Comparison of ENCODE assay signal across 20 cellular contexts in genomic region chr2:172107690-172108586, GRCh38. TPM values are rescaled to one million over a fixed set of nuclear protein-coding genes. Genes with fewer than 3 reads are reported as not detected.
A peak's percentile ranks its signal among the peaks of the same experiment; 100 is the strongest.
DNase-seq lines count a peak whose midpoint lies in the region; ATAC-seq and TF ChIP-seq lines count a peak whose summit lies in the region.
"Had no signal": no experiment of that assay in that cellular context is flagged by ENCODE, and none has a peak within 500 bp of the region (broad histone marks: within the 10 kb centered on the region; RNA-seq: fewer than 3 reads in every experiment).

No MANE protein-coding gene starts in this region.

- no peak overlapping the region for H3K27ac ChIP-seq in CD4-positive, CD25-positive, alpha-beta regulatory T cell (ENCODE audit: insufficient read depth, low read length, poor library complexity, severe bottlenecking)
- H3K27ac ChIP-seq: BLaER1, cardiac muscle cell, prostate gland had no signal

- TF ChIP-seq CTCF in brain (conservative IDR thresholded peaks at IDR 0.05), result no peak

- H3K4me1 ChIP-seq in CD4-positive, CD25-positive, alpha-beta regulatory T cell (ENCODE audit: control insufficient read depth, insufficient read depth, low read length, poor library complexity, severe bottlenecking), result peaks cover 31% of the 10 kb centered on the region
- H3K4me1 ChIP-seq: prostate gland had no signal

- H3K36me3 Mint-ChIP-seq in CD4-positive, CD25-positive, alpha-beta regulatory T cell, result peaks cover 6% of the 10 kb centered on the region
- H3K36me3 Mint-ChIP-seq in brain, result no peaks in the 10 kb centered on the region
- H3K36me3 Mint-ChIP-seq in naive thymus-derived CD8-positive, alpha-beta T cell, result peaks cover 0 to 9% (median 4%) of the 10 kb centered on the region in 3 donors

- peak; percentile 6 for DNase-seq in 8988T
- DNase-seq in CD4-positive, CD25-positive, alpha-beta regulatory T cell, result peak in 1 of 3 donors; percentile 10
- DNase-seq in naive thymus-derived CD8-positive, alpha-beta T cell, result peak in 2 of 10 donors; percentile 9 to 22
- no peak for DNase-seq in A172 (ENCODE audit: low spot score)
- no peak for DNase-seq in DMS153 treated with DMSO at 0.1 percent for 48 hours (lab: John Stamatoyannopoulos, UW; ENCODE audit: unreplicated experiment)
- DNase-seq: activated CD8-positive, alpha-beta T cell treated with anti-CD3 and anti-CD28 coated beads for 36 hours; activated naive CD4-positive, alpha-beta T cell; DMS53; effector CD4-positive, alpha-beta T cell; NCI-H187; NCI-H524 treated with DMSO at 0.1 percent for 48 hours; stimulated activated CD4-positive, alpha-beta T cell treated with anti-CD3 and anti-CD28 coated beads, Interleukin-12 subunit alpha, Interleukin-12 subunit beta, amount 100 ng/mL, for 4 hours had no signal

- no peak for ATAC-seq in CD4-positive, CD25-positive, alpha-beta regulatory T cell (ENCODE audit: low read depth in 2 of 2)
- no peak for ATAC-seq in naive thymus-derived CD8-positive, alpha-beta T cell
- no peak for ATAC-seq in HG03045 (IDR thresholded peaks at IDR 0.05; ENCODE audit: unreplicated experiment)
- ATAC-seq: activated CD8-positive, alpha-beta T cell treated with anti-CD3 and anti-CD28 coated beads for 36 hours; left lobe of liver had no signal

- peaks cover 0 to 9% (median 2%) of the 10 kb centered on the region in 7 donors for H3K9me3 Mint-ChIP-seq in CD4-positive, CD25-positive, alpha-beta regulatory T cell
- peaks cover 0 to 8% (median 5%) of the 10 kb centered on the region in 5 experiments for H3K9me3 Mint-ChIP-seq in brain
- H3K9me3 Mint-ChIP-seq in naive thymus-derived CD8-positive, alpha-beta T cell, result peaks cover 0 to 4% (median 0%) of the 10 kb centered on the region in 9 donors
- H3K9me3 Mint-ChIP-seq: activated CD8-positive, alpha-beta T cell treated with anti-CD3 and anti-CD28 coated beads for 36 hours had no signal

- H3K36me3 ChIP-seq in CD4-positive, CD25-positive, alpha-beta regulatory T cell (ENCODE audit: control insufficient read depth, insufficient read depth, low read length), result no peaks in the 10 kb centered on the region
- H3K36me3 ChIP-seq: BLaER1, cardiac muscle cell, prostate gland had no signal

- no peaks in the 10 kb centered on the region for H3K9me3 ChIP-seq in CD4-positive, CD25-positive, alpha-beta regulatory T cell (ENCODE audit: control insufficient read depth in 2 of 2, low read length in 2 of 2)
- H3K9me3 ChIP-seq: BLaER1, prostate gland had no signal

- H3K27me3 ChIP-seq in CD4-positive, CD25-positive, alpha-beta regulatory T cell (ENCODE audit: control insufficient read depth, insufficient read depth, low read length), result peaks cover 40% of the 10 kb centered on the region

- peaks cover 16 to 47% (median 30%) of the 10 kb centered on the region in 4 donors for H3K4me1 Mint-ChIP-seq in CD4-positive, CD25-positive, alpha-beta regulatory T cell
- peaks cover 30% of the 10 kb centered on the region for H3K4me1 Mint-ChIP-seq in brain
- H3K4me1 Mint-ChIP-seq in naive thymus-derived CD8-positive, alpha-beta T cell, result peaks cover 16 to 49% (median 40%) of the 10 kb centered on the region in 4 donors

- POLR2A ChIA-PET in naive thymus-derived CD8-positive, alpha-beta T cell (lab: Charles Lee), result interaction anchor here (0.7 to 2.3 kb wide), 2 partner anchors 23 to 387 kb away, joined by 5 to 6 read pairs; partner anchors contain the start of gene DLX1

- peaks cover 85% of the 10 kb centered on the region for H3K27me3 Mint-ChIP-seq in CD4-positive, CD25-positive, alpha-beta regulatory T cell
- H3K27me3 Mint-ChIP-seq in brain, result peaks cover 58% of the 10 kb centered on the region
- peaks cover 29 to 76% (median 67%) of the 10 kb centered on the region in 5 donors for H3K27me3 Mint-ChIP-seq in naive thymus-derived CD8-positive, alpha-beta T cell

- H3K4me3 ChIP-seq in CD4-positive, CD25-positive, alpha-beta regulatory T cell (ENCODE audit: low read depth, low read length), result no peak overlapping the region
- H3K4me3 ChIP-seq: BLaER1, cardiac muscle cell, prostate gland had no signal

- H3K27ac Mint-ChIP-seq in CD4-positive, CD25-positive, alpha-beta regulatory T cell, result no peak overlapping the region
- no peak overlapping the region for H3K27ac Mint-ChIP-seq in brain
- H3K27ac Mint-ChIP-seq in naive thymus-derived CD8-positive, alpha-beta T cell, result peak overlapping the region in 2 of 10 donors; percentile 49 to 61
- H3K27ac Mint-ChIP-seq: activated CD8-positive, alpha-beta T cell treated with anti-CD3 and anti-CD28 coated beads for 36 hours had no signal

- H3K4me3 Mint-ChIP-seq in CD4-positive, CD25-positive, alpha-beta regulatory T cell, result peak overlapping the region; percentile 12 to 74 (median 36)
- peak overlapping the region in 4 of 5 experiments; percentile 20 to 58 (median 34) for H3K4me3 Mint-ChIP-seq in brain
- H3K4me3 Mint-ChIP-seq in naive thymus-derived CD8-positive, alpha-beta T cell, result peak overlapping the region in 7 of 10 donors; percentile 15 to 63 (median 40)
- H3K4me3 Mint-ChIP-seq: activated CD8-positive, alpha-beta T cell treated with anti-CD3 and anti-CD28 coated beads for 36 hours had no signal

RNA-seq across cellular contexts. Expression of gene DLX2, which starts 5.2 kb away (rescaled TPM):
- 0.47 TPM for total RNA-seq in CD4-positive, CD25-positive, alpha-beta regulatory T cell
- not detected for polyA plus RNA-seq in CD4-positive, CD25-positive, alpha-beta regulatory T cell
- 0.17 TPM for polyA plus RNA-seq in brain (ENCODE audit: insufficient read depth, low read depth, low replicate concordance)
- total RNA-seq in naive thymus-derived CD8-positive, alpha-beta T cell, result not detected
- not detected for polyA plus RNA-seq in naive thymus-derived CD8-positive, alpha-beta T cell
- total RNA-seq in A172 (2014; rRNA removed; shearing (Covaris generic)), result 0.64 and 0.81 TPM in 2 replicates
- total RNA-seq: activated CD8-positive, alpha-beta T cell treated with anti-CD3 and anti-CD28 coated beads for 36 hours; cardiac muscle cell; HT-29; left lobe of liver; subcutaneous adipose tissue had no signal

RNA-seq across cellular contexts. Expression of gene DLX1, which starts 22.6 kb away (rescaled TPM):
- total RNA-seq in CD4-positive, CD25-positive, alpha-beta regulatory T cell, result not detected
- not detected for polyA plus RNA-seq in CD4-positive, CD25-positive, alpha-beta regulatory T cell
- 0.63 TPM for polyA plus RNA-seq in brain (ENCODE audit: insufficient read depth, low read depth, low replicate concordance)
- not detected for total RNA-seq in naive thymus-derived CD8-positive, alpha-beta T cell
- polyA plus RNA-seq in naive thymus-derived CD8-positive, alpha-beta T cell, result not detected
- total RNA-seq in A172 (2014; rRNA removed; shearing (Covaris generic)), result 3.9 and 5.3 TPM in 2 replicates
- total RNA-seq: activated CD8-positive, alpha-beta T cell treated with anti-CD3 and anti-CD28 coated beads for 36 hours; cardiac muscle cell; left lobe of liver; subcutaneous adipose tissue had no signal
- polyA plus RNA-seq: cardiac muscle cell had no signal
